1 cellular context compared by ENCODE assay signal in genomic region chr16:15093940-15094827, GRCh38.
TF ChIP-seq lines count a peak whose summit lies in the region.

TSS of gene RRN3 (minus strand) at chr16:15094272. CDS start at chr16:15094233, 39 bp downstream.

TF ChIP-seq in HepG2, 621 proteins besides CTCF, POLR2A, EP300 and RAD21 (continued from another document and continues in another):
- peak; percentile 61 for TF ChIP-seq ZNF704 (CRISPR knock-in tag; IDR thresholded peaks at IDR 0.05; ENCODE audit: borderline replicate concordance)
- TF ChIP-seq ZNF318 (CRISPR knock-in tag; IDR thresholded peaks at IDR 0.05) = peak; percentile 89; the same call in 1 of the 2 replicates
- TF ChIP-seq THAP11 (CRISPR knock-in tag; IDR thresholded peaks at IDR 0.05) = peak; percentile 96
- TF ChIP-seq SP4 (CRISPR knock-in tag; IDR thresholded peaks at IDR 0.05) = peak; percentile 87
- peak; percentile 98 for TF ChIP-seq KLF12 (CRISPR knock-in tag; IDR thresholded peaks at IDR 0.05; ENCODE audit: borderline replicate concordance)
- peak; percentile 77 for TF ChIP-seq ZNF891 (CRISPR knock-in tag; IDR thresholded peaks at IDR 0.05)
- peak; percentile 96 for TF ChIP-seq ZNF687 (CRISPR knock-in tag; IDR thresholded peaks at IDR 0.05)
- TF ChIP-seq ZNF724P (CRISPR knock-in tag; IDR thresholded peaks at IDR 0.05; ENCODE audit: borderline replicate concordance) = peak; percentile 87; the same call in 1 of the 2 replicates
- TF ChIP-seq ZNF780A (CRISPR knock-in tag; IDR thresholded peaks at IDR 0.05) = peak; percentile 76; the same call in 1 of the 2 replicates
- peak; percentile 60; the same call in 1 of the 2 replicates for TF ChIP-seq ZNF143 (CRISPR knock-in tag; IDR thresholded peaks at IDR 0.05)
- peak; percentile 44; the same call in 1 of the 2 replicates for TF ChIP-seq PAXIP1 (CRISPR knock-in tag; conservative IDR thresholded peaks at IDR 0.05)
- TF ChIP-seq DNMT1 (CRISPR knock-in tag; IDR thresholded peaks at IDR 0.05) = peak; percentile 66; the same call in 1 of the 2 replicates
- peak; percentile 83 for TF ChIP-seq ZNF572 (CRISPR knock-in tag; IDR thresholded peaks at IDR 0.05)
- peak; percentile 89 for TF ChIP-seq HNRNPLL (IDR thresholded peaks at IDR 0.05; ENCODE audit: low read depth, low read length, poor library complexity, severe bottlenecking)
- TF ChIP-seq SALL1 (CRISPR knock-in tag; IDR thresholded peaks at IDR 0.05) = peak; percentile 97
- peak; percentile 66; the same call in 1 of the 2 replicates for TF ChIP-seq ZNF337 (CRISPR knock-in tag; IDR thresholded peaks at IDR 0.05; ENCODE audit: borderline replicate concordance, low read depth)
- peak; percentile 100 for TF ChIP-seq PHF8 (CRISPR knock-in tag; IDR thresholded peaks at IDR 0.05)
- peak; percentile 64 for TF ChIP-seq SOX5 (CRISPR knock-in tag; IDR thresholded peaks at IDR 0.05; ENCODE audit: borderline replicate concordance)
- peak; percentile 92 for TF ChIP-seq ZNF205 (CRISPR knock-in tag; IDR thresholded peaks at IDR 0.05)
- TF ChIP-seq DRAP1 (CRISPR knock-in tag; IDR thresholded peaks at IDR 0.05) = peak; percentile 90
- peak; percentile 84 for TF ChIP-seq IKZF4 (CRISPR knock-in tag; IDR thresholded peaks at IDR 0.05; ENCODE audit: borderline replicate concordance, low read depth, not compliant biosample characterization)
- TF ChIP-seq ZNF274 (CRISPR knock-in tag; IDR thresholded peaks at IDR 0.05) = peak; percentile 91
- TF ChIP-seq GZF1 (CRISPR knock-in tag; IDR thresholded peaks at IDR 0.05) = peak; percentile 73
- peak; percentile 81; the same call in 1 of the 2 replicates for TF ChIP-seq ZNF343 (CRISPR knock-in tag; IDR thresholded peaks at IDR 0.05)
- TF ChIP-seq ZNF761 (CRISPR knock-in tag; conservative IDR thresholded peaks at IDR 0.05) = peak; percentile 94
- peak; percentile 93 for TF ChIP-seq IKZF5 (CRISPR knock-in tag; IDR thresholded peaks at IDR 0.05)
- TF ChIP-seq ATF2 (CRISPR knock-in tag; IDR thresholded peaks at IDR 0.05) = peak; percentile 93
- 0 out of 2 replicates have a peak, but pooled peaks have one; percentile 7 for TF ChIP-seq ZNF841 (CRISPR knock-in tag; IDR thresholded peaks at IDR 0.05; ENCODE audit: borderline replicate concordance)
- peak; percentile 65; the same call in 1 of the 2 replicates for TF ChIP-seq SNAPC5 (CRISPR knock-in tag; IDR thresholded peaks at IDR 0.05; ENCODE audit: borderline replicate concordance)
- peak; percentile 20; the same call in 1 of the 2 replicates for TF ChIP-seq FOXM1 (CRISPR knock-in tag; IDR thresholded peaks at IDR 0.05)
- peak; percentile 53; the same call in 1 of the 2 replicates for TF ChIP-seq MAZ (IDR thresholded peaks at IDR 0.05; ENCODE audit: borderline replicate concordance, low read depth, low read length)
- TF ChIP-seq MAZ (CRISPR knock-in tag; IDR thresholded peaks at IDR 0.05; ENCODE audit: low read depth) = peak; percentile 89
- TF ChIP-seq ZNF503 (CRISPR knock-in tag; IDR thresholded peaks at IDR 0.05) = peak; percentile 89
- TF ChIP-seq ZSCAN31 (CRISPR knock-in tag; IDR thresholded peaks at IDR 0.05; ENCODE audit: low read depth) = peak; percentile 96
- peak; percentile 86 for TF ChIP-seq TMF1 (CRISPR knock-in tag; IDR thresholded peaks at IDR 0.05; ENCODE audit: low read depth)
- TF ChIP-seq ZNF567 (CRISPR knock-in tag; IDR thresholded peaks at IDR 0.05; ENCODE audit: borderline replicate concordance) = peak; percentile 95; the same call in 1 of the 2 replicates
